In genomic region chr6:125285936-125286335, GRCh38 we compare ENCODE assay signal across 1 cellular context.
TF ChIP-seq lines count a peak whose summit lies in the region.

No MANE protein-coding gene starts in this region.

TF ChIP-seq in IMR-90, 13 proteins besides CTCF, POLR2A, EP300 and RAD21:
- no peak for TF ChIP-seq MXI1 (IDR thresholded peaks at IDR 0.05; ENCODE audit: borderline replicate concordance, low read depth, low read length)
- TF ChIP-seq CHD1 (IDR thresholded peaks at IDR 0.05; ENCODE audit: low read depth, low read length) = no peak
